ENCODE assay signal across 22 cellular contexts in genomic region chr5:138817241-138817640, GRCh38. TPM values are rescaled to one million over a fixed set of nuclear protein-coding genes. Genes with fewer than 3 reads are reported as not detected.
A peak's percentile ranks its signal among the peaks of the same experiment; 100 is the strongest.
DNase-seq lines count a peak whose midpoint lies in the region; ATAC-seq and TF ChIP-seq lines count a peak whose summit lies in the region.
"Had no signal": no experiment of that assay in that cellular context is flagged by ENCODE, and none has a peak within 500 bp of the region (broad histone marks: within the 10 kb centered on the region; RNA-seq: fewer than 3 reads in every experiment).

No MANE protein-coding gene starts in this region.

- H3K4me1 Mint-ChIP-seq in GM23338: peaks cover 35% of the 10 kb centered on the region
- peaks cover 27% of the 10 kb centered on the region for H3K4me1 Mint-ChIP-seq in WTC11
- H3K4me1 Mint-ChIP-seq in neural crest cell: no peaks in the 10 kb centered on the region
- H3K4me1 Mint-ChIP-seq in type B pancreatic cell (ENCODE audit: unreplicated experiment): peaks cover 18% of the 10 kb centered on the region
- H3K4me1 Mint-ChIP-seq: CD8-positive, alpha-beta memory T cell had no signal

- CTCF ChIA-PET in WTC11 (lab: Charles Lee): interaction anchor here (2.5 kb wide), 1 partner anchor 28 kb away, joined by 12 read pairs; no protein-coding TSS in a partner anchor

- H3K4me3 ChIP-seq in GM23338 (no peak overlapping the region), spleen (no peak overlapping the region)
- H3K4me3 ChIP-seq: A549; BLaER1 treated with 17β-estradiol and CSF1 and Interleukin-3, amounts not matched to agents 10 nM and 100 nM; GM12878; HAP-1 had no signal

- no peak overlapping the region for H3K27ac ChIP-seq in GM23338 (ENCODE audit: low read depth)
- no peak overlapping the region for H3K27ac ChIP-seq in spleen
- H3K27ac ChIP-seq: A549; BLaER1 treated with 17β-estradiol and CSF1 and Interleukin-3, amounts not matched to agents 10 nM and 100 nM had no signal

- no peak for TF ChIP-seq POLR2A in spleen (IDR thresholded peaks at IDR 0.05)

- H3K4me3 Mint-ChIP-seq in GM23338 (no peak overlapping the region), WTC11 (no peak overlapping the region), neural crest cell (no peak overlapping the region), type B pancreatic cell (no peak overlapping the region)
- H3K4me3 Mint-ChIP-seq: CD14-positive monocyte; CD4-positive, alpha-beta T cell; CD8-positive, alpha-beta memory T cell had no signal

- no peaks in the 10 kb centered on the region for H3K27me3 ChIP-seq in GM23338 (ENCODE audit: insufficient read depth)
- H3K27me3 ChIP-seq in spleen (replicated peaks in 1 of 7): no peaks in the 10 kb centered on the region
- H3K27me3 ChIP-seq: BE2C; BLaER1 treated with 17β-estradiol and CSF1 and Interleukin-3, amounts not matched to agents 10 nM and 100 nM had no signal

- H3K36me3 ChIP-seq in GM23338 (ENCODE audit: insufficient read depth) (peaks cover 3% of the 10 kb centered on the region; the same call in 1 of the 2 replicates), spleen (peaks cover 0 to 60% (median 7%) of the 10 kb centered on the region in 6 donors)

- no peaks in the 10 kb centered on the region for H3K9me2 ChIP-seq in GM23338 (ENCODE audit: insufficient read depth)

- no peaks in the 10 kb centered on the region for H3F3A ChIP-seq in GM23338 (replicated peaks; ENCODE audit: low read depth)

- H3K9me3 ChIP-seq in spleen: no peaks in the 10 kb centered on the region
- H3K9me3 ChIP-seq: A549, BE2C, HAP-1 had no signal

- H3K9me3 Mint-ChIP-seq in GM23338: no peaks in the 10 kb centered on the region; the same call in 2 of the 3 replicates
- no peaks in the 10 kb centered on the region for H3K9me3 Mint-ChIP-seq in WTC11
- H3K9me3 Mint-ChIP-seq in neural crest cell: peaks cover 3% of the 10 kb centered on the region
- peaks cover 4% of the 10 kb centered on the region for H3K9me3 Mint-ChIP-seq in type B pancreatic cell
- H3K9me3 Mint-ChIP-seq: CD14-positive monocyte; CD4-positive, alpha-beta T cell; CD8-positive, alpha-beta memory T cell had no signal

- H4K20me1 ChIP-seq in GM23338 (replicated peaks; ENCODE audit: insufficient read depth): no peaks in the 10 kb centered on the region; the same call in none of the 2 replicates

- H3K36me3 Mint-ChIP-seq in GM23338 (ENCODE audit: low read depth) (peaks cover 36% of the 10 kb centered on the region), WTC11 (peaks cover 34% of the 10 kb centered on the region), neural crest cell (ENCODE audit: low read depth) (peaks cover 33% of the 10 kb centered on the region), type B pancreatic cell (peaks cover 65% of the 10 kb centered on the region)

- no peak for DNase-seq in GM23338 (ENCODE audit: low spot score)
- no peak for DNase-seq in WTC11 (ENCODE audit: low spot score)
- no peak for DNase-seq in neural crest cell (ENCODE audit: low read depth, low spot score)
- no peak for DNase-seq in type B pancreatic cell (ENCODE audit: extremely low spot score, unreplicated experiment)
- DNase-seq in spleen: no peak
- DNase-seq in stimulated activated CD8-positive, alpha-beta memory T cell treated with anti-CD3 and anti-CD28 coated beads, Interleukin-4, amount 100 ng/mL, for 48 hours: no peak
- DNase-seq: 8988T; ACHN; AML-193; BE2C; CD4-positive, alpha-beta T cell; CD8-positive, alpha-beta memory T cell; DMS 273 treated with DMSO at 0.1 percent for 48 hours; DMS79; GDM1; GOT3 had no signal

- TF ChIP-seq CTCF in GM23338 (conservative IDR thresholded peaks at IDR 0.05; ENCODE audit: low read depth in 2 of 2) (no peak), WTC11 (IDR thresholded peaks at IDR 0.05) (no peak), neural crest cell (conservative IDR thresholded peaks at IDR 0.05) (no peak), type B pancreatic cell (conservative IDR thresholded peaks at IDR 0.05) (no peak), spleen (IDR thresholded peaks at IDR 0.05 in 8 of 11, conservative IDR thresholded peaks at IDR 0.05 in 3 of 11) (no peak)

- no peak overlapping the region for H2AFZ ChIP-seq in GM23338

- no peaks in the 10 kb centered on the region for H3K4me1 ChIP-seq in GM23338 (ENCODE audit: insufficient read depth)
- H3K4me1 ChIP-seq in spleen: peaks cover 0 to 12% (median 3%) of the 10 kb centered on the region in 6 donors
- H3K4me1 ChIP-seq: A549, BE2C had no signal

- H3K27me3 Mint-ChIP-seq in GM23338 (ENCODE audit: insufficient read depth, low read depth, poor library complexity) (peaks cover 2% of the 10 kb centered on the region), WTC11 (ENCODE audit: low read depth) (no peaks in the 10 kb centered on the region), neural crest cell (ENCODE audit: low read depth) (no peaks in the 10 kb centered on the region), type B pancreatic cell (no peaks in the 10 kb centered on the region)

- POLR2A ChIA-PET in WTC11 (lab: Charles Lee): no interaction called here

- no peak for ATAC-seq in GM23338
- ATAC-seq in WTC11: no peak
- ATAC-seq in GM21360 (IDR thresholded peaks at IDR 0.05; ENCODE audit: unreplicated experiment): no peak
- ATAC-seq: A549, GM12878 had no signal

- 89 to 100% (median 97%) methylated on average over 1 of the region's 1 CpG for WGBS in spleen, 5 donors

- H3K4me2 ChIP-seq in GM23338: no peak overlapping the region
- H3K4me2 ChIP-seq: A549; BLaER1 treated with 17β-estradiol and CSF1 and Interleukin-3, amounts not matched to agents 10 nM and 100 nM had no signal

- peak overlapping the region; percentile 64 for H3K27ac Mint-ChIP-seq in GM23338
- H3K27ac Mint-ChIP-seq in WTC11: peak overlapping the region; percentile 13; the same call in 1 of the 2 replicates
- peak overlapping the region; percentile 52 for H3K27ac Mint-ChIP-seq in neural crest cell (ENCODE audit: unreplicated experiment)
- peak overlapping the region; percentile 20 for H3K27ac Mint-ChIP-seq in type B pancreatic cell
- H3K27ac Mint-ChIP-seq: CD4-positive, alpha-beta T cell; CD8-positive, alpha-beta memory T cell had no signal

- intact Hi-C loops in spleen (cut with DNase I; ENCODE audit: low total_unique reads): no loop called here

- peaks cover 93% of the 10 kb centered on the region for H3K79me2 ChIP-seq in GM23338 (replicated peaks; ENCODE audit: insufficient read depth)

TF ChIP-seq in GM23338, 12 proteins besides CTCF, POLR2A, EP300 and RAD21 (continues in another document):
- TF ChIP-seq REST (IDR thresholded peaks at IDR 0.05; ENCODE audit: unreplicated experiment): no peak

TF ChIP-seq in WTC11, 78 proteins besides CTCF, POLR2A, EP300 and RAD21:
- TF ChIP-seq ZNF423 (CRISPR knock-in tag; IDR thresholded peaks at IDR 0.05): no peak
- no peak for TF ChIP-seq CREM (CRISPR knock-in tag; IDR thresholded peaks at IDR 0.05)
- no peak for TF ChIP-seq MXD4 (CRISPR knock-in tag; IDR thresholded peaks at IDR 0.05; ENCODE audit: borderline replicate concordance)
- no peak for TF ChIP-seq CDX4 (CRISPR knock-in tag; IDR thresholded peaks at IDR 0.05; ENCODE audit: borderline replicate concordance)
TF ChIP-seq in WTC11: peak in this region for 0.

RNA-seq across cellular contexts. Expression of gene LRRTM2, which starts 57.9 kb away (rescaled TPM):
- total RNA-seq in GM23338 (2014; rRNA removed; shearing (Covaris generic)): not detected in 2 replicates
- polyA plus RNA-seq in GM23338 (2016; fragmentation: Nextera tagmentation; extraction: Ambion mirVana) (0.89 and 1.5 TPM in 2 replicates), spleen (under 1 TPM; 0.02 to 0.13 (median 0.08) TPM)
- total RNA-seq in WTC11 (2021) (not detected in 3 replicates), neural crest cell (0.84 and 1.3 TPM in 2 replicates), type B pancreatic cell (ENCODE audit: low replicate concordance) (4.6 TPM in 1 of 2 replicates, not detected in the other), spleen (1 to 10 TPM in 5 of 7 donors, under 1 TPM in 2; 0.14 to 3.9 (median 1.3) TPM)
- total RNA-seq: CD8-positive, alpha-beta memory T cell had no signal
- polyA plus RNA-seq: A549; CD8-positive, alpha-beta memory T cell had no signal

Comparison
In these comparisons a context has a peak if more than half of its experiments do, and no peak if none do; other contexts are left out.
1. H3K27ac Mint-ChIP-seq: peak in every context shown above with its lines; median percentile 64 in GM23338; 52 in neural crest cell; 20 in type B pancreatic cell; 13 in WTC11.